14 cellular contexts compared by ENCODE assay signal in genomic region chr14:89011727-89012271, GRCh38.
DNase-seq lines count a peak whose midpoint lies in the region; ATAC-seq, FAIRE-seq and TF ChIP-seq lines count a peak whose summit lies in the region.
"Had no signal": no experiment of that assay in that cellular context is flagged by ENCODE, and none has a peak within 500 bp of the region (broad histone marks: within the 10 kb centered on the region; RNA-seq: fewer than 3 reads in every experiment).

No MANE protein-coding gene starts in this region.

- H3K4me1 ChIP-seq in SJCRH30, result no peaks in the 10 kb centered on the region; the same call in 1 of the 2 replicates
- H3K4me1 ChIP-seq in esophagus squamous epithelium, result no peaks in the 10 kb centered on the region
- H3K4me1 ChIP-seq in pancreas, result peaks cover 0 to 4% (median 0%) of the 10 kb centered on the region in 3 donors

- no peak for TF ChIP-seq POLR2A in esophagus squamous epithelium (IDR thresholded peaks at IDR 0.05)

- H3K27me3 ChIP-seq in SJCRH30, result no peaks in the 10 kb centered on the region
- peaks cover 0 to 19% (median 0%) of the 10 kb centered on the region in 4 donors for H3K27me3 ChIP-seq in esophagus squamous epithelium
- H3K27me3 ChIP-seq in pancreas, result no peaks in the 10 kb centered on the region

- WGBS in esophagus squamous epithelium, 2 donors, result 61 to 73% methylated on average over 6 of the region's 6 CpGs
- 25 to 30% methylated on average over 6 of the region's 6 CpGs for whole genome bisulfite sequencing in pancreas, 2 donors

- H3K27ac ChIP-seq in SJCRH30 (no peak overlapping the region), esophagus squamous epithelium (no peak overlapping the region), pancreas (peak overlapping the region in 2 of 4 donors; percentile 15 to 45)
- H3K27ac ChIP-seq: spleen had no signal

- H3K36me3 Mint-ChIP-seq in activated naive CD4-positive, alpha-beta T cell treated with anti-CD3 and anti-CD28 coated beads, Interleukin-2, amount 50 U/mL, for 72 hours, result no peaks in the 10 kb centered on the region

- DNase-seq in DMS53 treated with DMSO at 0.1 percent for 48 hours (lab: John Stamatoyannopoulos, UW; ENCODE audit: unreplicated experiment) (peak; percentile 19), SJCRH30 (no peak), esophagus squamous epithelium (lab: John Stamatoyannopoulos, UW) (no peak), pancreas (no peak), SK-N-DZ (ENCODE audit: low spot score) (no peak), HTR-8/SVneo (ENCODE audit: insufficient read length, low spot score) (no peak)
- no peak for DNase-seq in activated naive CD4-positive, alpha-beta T cell treated with anti-CD3 and anti-CD28 coated beads, Interleukin-2, amount 50 U/mL, for 72 hours (ENCODE audit: low spot score in 2 of 2)
- DNase-seq: activated naive CD4-positive, alpha-beta T cell treated with Interleukin-2 at 50 U/mL for 16 hours; mesenchymal stem cell; NCI-H2171 treated with DMSO at 0.1 percent for 48 hours; nucleus accumbens; spleen had no signal

- TF ChIP-seq CTCF in esophagus squamous epithelium (IDR thresholded peaks at IDR 0.05) (no peak), pancreas (IDR thresholded peaks at IDR 0.05) (no peak)

- ATAC-seq in pancreas (peak; percentile 73 to 80 (median 76)), HG03108 (IDR thresholded peaks at IDR 0.05; ENCODE audit: unreplicated experiment) (no peak)
- ATAC-seq in activated naive CD4-positive, alpha-beta T cell treated with anti-CD3 and anti-CD28 coated beads, Interleukin-2, amount 50 U/mL, for 72 hours, result no peak

- H3K4me3 ChIP-seq in SJCRH30 (peak overlapping the region; percentile 37), esophagus squamous epithelium (peak overlapping the region in 3 of 4 donors; percentile 3 to 9 (median 8)), pancreas (peak overlapping the region in 3 of 4 donors; percentile 4 to 36 (median 31))
- H3K4me3 ChIP-seq: spleen had no signal

- no peak for FAIRE-seq in pancreas (lab: Jason Lieb, UNC)
- no peak for FAIRE-seq in HTR-8/SVneo (lab: Jason Lieb, UNC)

- no peak overlapping the region for H3K27ac Mint-ChIP-seq in activated naive CD4-positive, alpha-beta T cell treated with anti-CD3 and anti-CD28 coated beads, Interleukin-2, amount 50 U/mL, for 72 hours
- H3K27ac Mint-ChIP-seq: stimulated activated naive CD8-positive, alpha-beta T cell treated with anti-CD3 and anti-CD28 coated beads, Interleukin-15, Interleukin-2, amounts not matched to agents 100 ng/mL and 50 ng/mL, for 24 hours had no signal

- no peaks in the 10 kb centered on the region for H3K9me3 Mint-ChIP-seq in activated naive CD4-positive, alpha-beta T cell treated with anti-CD3 and anti-CD28 coated beads, Interleukin-2, amount 50 U/mL, for 72 hours
- H3K9me3 Mint-ChIP-seq: stimulated activated naive CD8-positive, alpha-beta T cell treated with anti-CD3 and anti-CD28 coated beads, Interleukin-15, Interleukin-2, amounts not matched to agents 100 ng/mL and 50 ng/mL, for 24 hours had no signal

- H3K36me3 ChIP-seq in SJCRH30, result no peaks in the 10 kb centered on the region
- H3K36me3 ChIP-seq in esophagus squamous epithelium, result no peaks in the 10 kb centered on the region
- no peaks in the 10 kb centered on the region for H3K36me3 ChIP-seq in pancreas
- H3K36me3 ChIP-seq: spleen had no signal

- intact Hi-C loops in esophagus squamous epithelium (cut with DNase I) (no loop called here), pancreas (cut with DNase I) (no loop called here)

- H3K9me3 ChIP-seq in SJCRH30 (replicated peaks) (no peaks in the 10 kb centered on the region), esophagus squamous epithelium (no peaks in the 10 kb centered on the region), pancreas (no peaks in the 10 kb centered on the region)
- H3K9me3 ChIP-seq: spleen had no signal

Comparison
In these comparisons a context has a peak if more than half of its experiments do, and no peak if none do; other contexts are left out.
1. ATAC-seq: peak in pancreas (4 of 4); none in HG03108 (single experiment) and activated naive CD4-positive, alpha-beta T cell treated with anti-CD3 and anti-CD28 coated beads, Interleukin-2, amount 50 U/mL, for 72 hours (0 of 2).
2. Peak in every context shown above with its lines, with median percentiles within 50 percentile points of each other: H3K4me3 ChIP-seq.